Comparison of ENCODE assay signal across 18 cellular contexts in genomic region chr7:135392701-135393100, GRCh38.
A peak's percentile ranks its signal among the peaks of the same experiment; 100 is the strongest.
DNase-seq lines count a peak whose midpoint lies in the region; ATAC-seq, FAIRE-seq and TF ChIP-seq lines count a peak whose summit lies in the region.
"Had no signal": no experiment of that assay in that cellular context is flagged by ENCODE, and none has a peak within 500 bp of the region (broad histone marks: within the 10 kb centered on the region; RNA-seq: fewer than 3 reads in every experiment).

No MANE protein-coding gene starts in this region.

- POLR2A ChIA-PET in A549 (lab: Yijun Ruan, JAX) = no interaction called here

- CTCF ChIA-PET in A549 (lab: Yijun Ruan, JAX) = no interaction called here

- no peak for TF ChIP-seq RAD21 in A549 (conservative IDR thresholded peaks at IDR 0.05 in 1 of 2, IDR thresholded peaks at IDR 0.05 in 1 of 2)

- FAIRE-seq in A549 (lab: Jason Lieb, UNC) (peak; percentile 13), GM12892 (lab: Jason Lieb, UNC) (no peak)
- FAIRE-seq: GM19239, HepG2, HTR-8/SVneo had no signal

- no peaks in the 10 kb centered on the region for H3K9me3 ChIP-seq in A549
- H3K9me3 ChIP-seq in mucosa of descending colon = no peaks in the 10 kb centered on the region
- H3K9me3 ChIP-seq: BLaER1 treated with 17β-estradiol and CSF1 and Interleukin-3, amounts not matched to agents 10 nM and 100 nM had no signal

- WGBS in A549 (ENCODE audit: missing lambda C conversion rate) = 70% methylated on average over 4 of the region's 4 CpGs

- H3K4me1 ChIP-seq in A549 = no peaks in the 10 kb centered on the region
- H3K4me1 ChIP-seq in mucosa of descending colon (ENCODE audit: low read depth) = no peaks in the 10 kb centered on the region

- TF ChIP-seq POLR2A in A549 (IDR thresholded peaks at IDR 0.05; ENCODE audit: low read length) = no peak
- no peak for TF ChIP-seq POLR2A in GM12892 (IDR thresholded peaks at IDR 0.05; ENCODE audit: low read depth, low read length)

- TF ChIP-seq CTCF in 22Rv1 (IDR thresholded peaks at IDR 0.05) (no peak), A549 (IDR thresholded peaks at IDR 0.05) (no peak), mucosa of descending colon (IDR thresholded peaks at IDR 0.05) (no peak)

- H3K4me3 ChIP-seq in A549 = no peak overlapping the region
- no peak overlapping the region for H3K4me3 ChIP-seq in mucosa of descending colon
- H3K4me3 ChIP-seq: BLaER1 treated with 17β-estradiol and CSF1 and Interleukin-3, amounts not matched to agents 10 nM and 100 nM had no signal

- no peak overlapping the region for H3K4me2 ChIP-seq in A549
- H3K4me2 ChIP-seq: BLaER1 treated with 17β-estradiol and CSF1 and Interleukin-3, amounts not matched to agents 10 nM and 100 nM had no signal

- ATAC-seq in A549 (no peak), mucosa of descending colon (no peak)
- ATAC-seq: HCT116, HepG2 had no signal

- no peak for TF ChIP-seq EP300 in A549 (IDR thresholded peaks at IDR 0.05)

- H3K36me3 ChIP-seq in mucosa of descending colon (ENCODE audit: low read depth) = no peaks in the 10 kb centered on the region

- H3K27ac ChIP-seq in 22Rv1 (peak overlapping the region; percentile 1; the same call in 1 of the 2 replicates), A549 (no peak overlapping the region)
- H3K27ac ChIP-seq: BLaER1 treated with 17β-estradiol and CSF1 and Interleukin-3, amounts not matched to agents 10 nM and 100 nM had no signal

- DNase-seq in A549 (ENCODE audit: low read depth in 1 of 2, low spot score in 1 of 2) = no peak
- peak; percentile 29 for DNase-seq in NCI-H1417 treated with DMSO at 0.1 percent for 48 hours (lab: John Stamatoyannopoulos, UW)
- DNase-seq in NCI-H526 treated with DMSO at 0.1 percent for 48 hours (lab: John Stamatoyannopoulos, UW) = peak; percentile 99
- no peak for DNase-seq in mucosa of descending colon
- DNase-seq in NCI-H2029 treated with DMSO at 0.1 percent for 48 hours (lab: John Stamatoyannopoulos, UW) = no peak
- no peak for DNase-seq in midbrain (lab: John Stamatoyannopoulos, UW)
- DNase-seq in GM12892 (ENCODE audit: insufficient read length) = no peak
- DNase-seq: Calu3; CD4-positive, CD25-positive, alpha-beta regulatory T cell; DMS 273 treated with DMSO at 0.1 percent for 48 hours; DMS79 treated with DMSO at 0.1 percent for 48 hours; EL had no signal

- intact Hi-C loops in mucosa of descending colon (cut with DNase I, micrococcal nuclease) = no loop called here

TF ChIP-seq in A549, 52 proteins besides CTCF, POLR2A, EP300 and RAD21:
- TF ChIP-seq TFCP2L1 (CRISPR knock-in tag; IDR thresholded peaks at IDR 0.05) (no peak), TP53 (CRISPR knock-in tag; IDR thresholded peaks at IDR 0.05) (no peak), CHD2 (IDR thresholded peaks at IDR 0.05; ENCODE audit: low read length, partially characterized antibody) (no peak), SREBF2 (IDR thresholded peaks at IDR 0.05) (no peak), HMGXB4 (CRISPR knock-in tag; IDR thresholded peaks at IDR 0.05; ENCODE audit: borderline replicate concordance) (no peak), JUNB (IDR thresholded peaks at IDR 0.05) (no peak), BHLHE40 (IDR thresholded peaks at IDR 0.05; ENCODE audit: low read depth, low read length) (no peak), MYC (IDR thresholded peaks at IDR 0.05; ENCODE audit: borderline replicate concordance, low read length) (no peak), USF2 (IDR thresholded peaks at IDR 0.05) (no peak), ELK1 (IDR thresholded peaks at IDR 0.05; ENCODE audit: low read depth, low read length) (no peak)
TF ChIP-seq in A549: peak in this region for 0.

Comparison
In these comparisons a context has a peak if more than half of its experiments do, and no peak if none do; other contexts are left out.
1. DNase-seq: peak in NCI-H1417 treated with DMSO at 0.1 percent for 48 hours (single experiment) and NCI-H526 treated with DMSO at 0.1 percent for 48 hours (single experiment); none in A549 (0 of 2), mucosa of descending colon (0 of 3), NCI-H2029 treated with DMSO at 0.1 percent for 48 hours (single experiment), midbrain (single experiment) and GM12892 (single experiment).